In genomic region chr3:132284006-132284405, GRCh38 we compare ENCODE assay signal across 20 cellular contexts. TPM values are rescaled to one million over a fixed set of nuclear protein-coding genes. Genes with fewer than 3 reads are reported as not detected.
A peak's percentile ranks its signal among the peaks of the same experiment; 100 is the strongest.
DNase-seq lines count a peak whose midpoint lies in the region; ATAC-seq and TF ChIP-seq lines count a peak whose summit lies in the region.
"Had no signal": no experiment of that assay in that cellular context is flagged by ENCODE, and none has a peak within 500 bp of the region (broad histone marks: within the 10 kb centered on the region; RNA-seq: fewer than 3 reads in every experiment).

No MANE protein-coding gene starts in this region.

- no peaks in the 10 kb centered on the region for H3K27me3 Mint-ChIP-seq in CD14-positive monocyte (ENCODE audit: low read depth in 3 of 3)
- no peaks in the 10 kb centered on the region for H3K27me3 Mint-ChIP-seq in neural progenitor cell (ENCODE audit: insufficient read depth, low read depth)
- peaks cover 3 to 5% of the 10 kb centered on the region in 2 donors for H3K27me3 Mint-ChIP-seq in CD4-positive, alpha-beta memory T cell
- H3K27me3 Mint-ChIP-seq in activated CD4-positive, alpha-beta T cell treated with anti-CD3 and anti-CD28 coated beads, Interleukin-2, amount 10 ng/mL, durations not matched to agents 24 days and 14 days: peaks cover 5% of the 10 kb centered on the region
- H3K27me3 Mint-ChIP-seq: CD4-positive, CD25-positive, alpha-beta regulatory T cell had no signal

- peaks cover 0 to 12% (median 7%) of the 10 kb centered on the region in 7 donors for H3K9me3 Mint-ChIP-seq in CD14-positive monocyte
- H3K9me3 Mint-ChIP-seq in neural progenitor cell: no peaks in the 10 kb centered on the region
- H3K9me3 Mint-ChIP-seq in CD4-positive, alpha-beta memory T cell: peaks cover 0 to 12% (median 1%) of the 10 kb centered on the region in 8 donors
- H3K9me3 Mint-ChIP-seq in activated CD4-positive, alpha-beta T cell treated with anti-CD3 and anti-CD28 coated beads, Interleukin-2, amount 10 ng/mL, durations not matched to agents 24 days and 14 days: no peaks in the 10 kb centered on the region
- H3K9me3 Mint-ChIP-seq: effector memory CD8-positive, alpha-beta T cell had no signal

- H3K4me1 ChIP-seq in neural progenitor cell: peaks cover 5% of the 10 kb centered on the region
- no peaks in the 10 kb centered on the region for H3K4me1 ChIP-seq in CD4-positive, alpha-beta memory T cell (ENCODE audit: insufficient read depth, low read length)

- ATAC-seq in HG03442 (IDR thresholded peaks at IDR 0.05; ENCODE audit: unreplicated experiment): no peak

- H3K36me3 ChIP-seq in neural progenitor cell: no peaks in the 10 kb centered on the region
- H3K36me3 ChIP-seq in CD4-positive, alpha-beta memory T cell (ENCODE audit: insufficient read depth, low read length): no peaks in the 10 kb centered on the region

- H3K27me3 ChIP-seq in neural progenitor cell: no peaks in the 10 kb centered on the region
- H3K27me3 ChIP-seq in CD4-positive, alpha-beta memory T cell (ENCODE audit: insufficient read depth, low read length): no peaks in the 10 kb centered on the region

- DNase-seq in CD14-positive monocyte (ENCODE audit: low spot score): no peak
- DNase-seq in OCI-M1 (lab: John Stamatoyannopoulos, UW): peak; percentile 40
- peak; percentile 13 for DNase-seq in fibroblast of pulmonary artery (ENCODE audit: low read depth)
- DNase-seq in neural progenitor cell (ENCODE audit: low spot score): no peak
- DNase-seq in CD4-positive, alpha-beta memory T cell: no peak
- no peak for DNase-seq in stimulated activated naive CD4-positive, alpha-beta T cell (lab: John Stamatoyannopoulos, UW)
- no peak for DNase-seq in activated CD4-positive, alpha-beta T cell treated with anti-CD3 and anti-CD28 coated beads, Interleukin-2, amount 10 ng/mL, durations not matched to agents 24 days and 14 days
- DNase-seq: CD4-positive, CD25-positive, alpha-beta regulatory T cell; cerebellar nuclear complex; DMS79; effector memory CD8-positive, alpha-beta T cell; naive B cell; NCI-H1694 treated with DMSO at 0.1 percent for 48 hours; NCI-H226; posterior cingulate gyrus; SHP77 had no signal

- H3K4me2 ChIP-seq in neural progenitor cell: no peak overlapping the region

- H4K20me1 ChIP-seq in neural progenitor cell (ENCODE audit: low read depth): no peaks in the 10 kb centered on the region

- no peak overlapping the region for H3K27ac ChIP-seq in neural progenitor cell
- H3K27ac ChIP-seq in CD4-positive, alpha-beta memory T cell (ENCODE audit: low read depth, low read length): no peak overlapping the region

- H3K27ac Mint-ChIP-seq in CD14-positive monocyte (peak overlapping the region; percentile 79 to 94 (median 93)), neural progenitor cell (no peak overlapping the region)
- H3K27ac Mint-ChIP-seq in CD4-positive, alpha-beta memory T cell: no peak overlapping the region
- no peak overlapping the region for H3K27ac Mint-ChIP-seq in activated CD4-positive, alpha-beta T cell treated with anti-CD3 and anti-CD28 coated beads, Interleukin-2, amount 10 ng/mL, durations not matched to agents 24 days and 14 days
- H3K27ac Mint-ChIP-seq: CD4-positive, CD25-positive, alpha-beta regulatory T cell; effector memory CD8-positive, alpha-beta T cell; stimulated activated memory B cell treated with anti-CD40 and anti-IgM and Interleukin-4, amounts not matched to agents 10 μg/mL and 1 μg/mL and 100 μg/mL, for 72 hours had no signal

- POLR2A ChIA-PET in CD4-positive, alpha-beta memory T cell (lab: Charles Lee; ENCODE audit: partially characterized antibody): no interaction called here

- TF ChIP-seq CTCF in CD14-positive monocyte (IDR thresholded peaks at IDR 0.05) (no peak), fibroblast of pulmonary artery (IDR thresholded peaks at IDR 0.05; ENCODE audit: low read length, missing control alignments) (no peak), neural progenitor cell (IDR thresholded peaks at IDR 0.05) (no peak)

- H3K4me3 Mint-ChIP-seq in CD14-positive monocyte (peak overlapping the region in 1 of 2 donors; percentile 14), neural progenitor cell (no peak overlapping the region)
- no peak overlapping the region for H3K4me3 Mint-ChIP-seq in CD4-positive, alpha-beta memory T cell
- H3K4me3 Mint-ChIP-seq in activated CD4-positive, alpha-beta T cell treated with anti-CD3 and anti-CD28 coated beads, Interleukin-2, amount 10 ng/mL, durations not matched to agents 24 days and 14 days: no peak overlapping the region
- H3K4me3 Mint-ChIP-seq: CD4-positive, CD25-positive, alpha-beta regulatory T cell; effector memory CD8-positive, alpha-beta T cell; stimulated activated memory B cell treated with anti-CD40 and anti-IgM and Interleukin-4, amounts not matched to agents 10 μg/mL and 1 μg/mL and 100 μg/mL, for 72 hours had no signal

- H3K79me2 ChIP-seq in neural progenitor cell (ENCODE audit: low read depth): no peaks in the 10 kb centered on the region

- CTCF ChIA-PET in CD4-positive, alpha-beta memory T cell (lab: Charles Lee; ENCODE audit: partially characterized antibody): no interaction called here

- H3K4me1 Mint-ChIP-seq in CD14-positive monocyte (peaks cover 49% of the 10 kb centered on the region), neural progenitor cell (no peaks in the 10 kb centered on the region)
- H3K4me1 Mint-ChIP-seq in CD4-positive, alpha-beta memory T cell: no peaks in the 10 kb centered on the region
- H3K4me1 Mint-ChIP-seq in activated CD4-positive, alpha-beta T cell treated with anti-CD3 and anti-CD28 coated beads, Interleukin-2, amount 10 ng/mL, durations not matched to agents 24 days and 14 days: no peaks in the 10 kb centered on the region
- H3K4me1 Mint-ChIP-seq: CD4-positive, CD25-positive, alpha-beta regulatory T cell; naive B cell; stimulated activated memory B cell treated with anti-CD40 and anti-IgM and Interleukin-4, amounts not matched to agents 10 μg/mL and 1 μg/mL and 100 μg/mL, for 72 hours had no signal

- H3K36me3 Mint-ChIP-seq in CD14-positive monocyte: peaks cover 0 to 7% of the 10 kb centered on the region in 2 donors
- no peaks in the 10 kb centered on the region for H3K36me3 Mint-ChIP-seq in neural progenitor cell
- no peaks in the 10 kb centered on the region for H3K36me3 Mint-ChIP-seq in CD4-positive, alpha-beta memory T cell
- H3K36me3 Mint-ChIP-seq in activated CD4-positive, alpha-beta T cell treated with anti-CD3 and anti-CD28 coated beads, Interleukin-2, amount 10 ng/mL, durations not matched to agents 24 days and 14 days (ENCODE audit: low read depth): no peaks in the 10 kb centered on the region
- H3K36me3 Mint-ChIP-seq: CD4-positive, CD25-positive, alpha-beta regulatory T cell; naive B cell; stimulated activated memory B cell treated with anti-CD40 and anti-IgM and Interleukin-4, amounts not matched to agents 10 μg/mL and 1 μg/mL and 100 μg/mL, for 72 hours had no signal

- H3K9ac ChIP-seq in neural progenitor cell: no peak overlapping the region

- H3F3A ChIP-seq in neural progenitor cell (ENCODE audit: low read depth): peaks cover 10% of the 10 kb centered on the region

- intact Hi-C loops in CD14-positive monocyte (cut with micrococcal nuclease): loop anchor here in 1 of 2 donors (5.0 kb wide), 1 partner anchor 33 kb away; the partner anchor contains the start of gene ACP3
- intact Hi-C loops in CD4-positive, alpha-beta memory T cell (cut with micrococcal nuclease): no loop called here
- intact Hi-C loops in activated CD4-positive, alpha-beta T cell treated with anti-CD3 and anti-CD28 coated beads, Interleukin-2, amount 10 ng/mL, durations not matched to agents 24 days and 14 days (cut with micrococcal nuclease): no loop called here

- no peak overlapping the region for H3K4me3 ChIP-seq in fibroblast of pulmonary artery (replicated peaks; ENCODE audit: low read depth, low read length)
- H3K4me3 ChIP-seq in neural progenitor cell: no peak overlapping the region
- H3K4me3 ChIP-seq in CD4-positive, alpha-beta memory T cell (ENCODE audit: low read length in 2 of 2): no peak overlapping the region

- H2AFZ ChIP-seq in neural progenitor cell (replicated peaks): peak overlapping the region; percentile 99

- no peaks in the 10 kb centered on the region for H3K9me3 ChIP-seq in neural progenitor cell (ENCODE audit: low read depth)
- no peaks in the 10 kb centered on the region for H3K9me3 ChIP-seq in CD4-positive, alpha-beta memory T cell (ENCODE audit: control insufficient read depth in 1 of 2, low read length in 2 of 2)

RNA-seq across cellular contexts. Expression of gene ACP3, which starts 33.2 kb away (rescaled TPM):
- polyA plus RNA-seq in CD14-positive monocyte: 10 to 100 TPM; 33.9 to 55.6 TPM
- not detected in 2 replicates for total RNA-seq in neural progenitor cell (ENCODE audit: low replicate concordance)
- total RNA-seq in CD4-positive, alpha-beta memory T cell: not detected
- polyA plus RNA-seq in CD4-positive, alpha-beta memory T cell: not detected
- total RNA-seq in activated CD4-positive, alpha-beta T cell treated with anti-CD3 and anti-CD28 coated beads, Interleukin-2, amount 10 ng/mL, durations not matched to agents 24 days and 14 days: not detected in 2 replicates
- total RNA-seq: CD4-positive, CD25-positive, alpha-beta regulatory T cell; left lobe of liver; T-helper 1 cell treated with Interleukin-12 subunit alpha and Interleukin-12 subunit beta and Interleukin-4 antibody, amounts not matched to agents 30 ng/mL and 1 ng/mL, for 36 hours had no signal
- polyA plus RNA-seq: CD4-positive, CD25-positive, alpha-beta regulatory T cell had no signal

Comparison
In these comparisons a context has a peak if more than half of its experiments do, and no peak if none do; other contexts are left out.
1. DNase-seq: peak in OCI-M1 (single experiment) and fibroblast of pulmonary artery (single experiment); none in CD14-positive monocyte (single experiment), neural progenitor cell (single experiment), CD4-positive, alpha-beta memory T cell (0 of 5), stimulated activated naive CD4-positive, alpha-beta T cell (0 of 6) and activated CD4-positive, alpha-beta T cell treated with anti-CD3 and anti-CD28 coated beads, Interleukin-2, amount 10 ng/mL, durations not matched to agents 24 days and 14 days (single experiment).
2. H3K27ac Mint-ChIP-seq: peak in CD14-positive monocyte (7 of 7); none in neural progenitor cell (single experiment), CD4-positive, alpha-beta memory T cell (0 of 7) and activated CD4-positive, alpha-beta T cell treated with anti-CD3 and anti-CD28 coated beads, Interleukin-2, amount 10 ng/mL, durations not matched to agents 24 days and 14 days (single experiment).